In genomic region chr16:88835383-88835782, GRCh38 we compare ENCODE assay signal across 16 cellular contexts. TPM values are rescaled to one million over a fixed set of nuclear protein-coding genes. Genes with fewer than 3 reads are reported as not detected.
"Had no signal": no experiment of that assay in that cellular context is flagged by ENCODE, and none has a peak within 500 bp of the region (broad histone marks: within the 10 kb centered on the region; RNA-seq: fewer than 3 reads in every experiment).

No MANE protein-coding gene starts in this region.

- H3K4me3 ChIP-seq: smooth muscle cell had no signal

- DNase-seq: activated CD4-positive, alpha-beta T cell treated with anti-CD3 and anti-CD28 coated beads, Interleukin-2, amount 10 ng/mL, durations not matched to agents 7 days and 5 days; activated CD4-positive, CD25-positive, alpha-beta regulatory T cell; amniotic stem cell; hypothalamus; mammary epithelial cell; T-helper 2 cell had no signal

- H3K4me1 Mint-ChIP-seq: activated CD4-positive, alpha-beta T cell treated with anti-CD3 and anti-CD28 coated beads, Interleukin-2, amount 10 ng/mL, durations not matched to agents 7 days and 5 days; stimulated activated effector memory CD8-positive, alpha-beta T cell treated with anti-CD3 and anti-CD28 coated beads, Interleukin-12 subunit alpha, Interleukin-12 subunit beta, amount 100 ng/mL, for 72 hours had no signal

- H3K36me3 Mint-ChIP-seq: activated naive CD4-positive, alpha-beta T cell treated with anti-CD3 and anti-CD28 coated beads, Interleukin-2, amount 50 U/mL, for 72 hours; natural killer cell treated with Interleukin-12 subunit alpha and Interleukin-12 subunit beta and Interleukin-15 and Interleukin-18, amount 100 ng/mL, for 72 hours; type B pancreatic cell had no signal

- H3K9me3 Mint-ChIP-seq: activated CD4-positive, alpha-beta T cell treated with anti-CD3 and anti-CD28 coated beads, Interleukin-2, amount 10 ng/mL, durations not matched to agents 7 days and 5 days; activated naive CD4-positive, alpha-beta T cell treated with anti-CD3 and anti-CD28 coated beads, Interleukin-2, amount 50 U/mL, for 72 hours; natural killer cell treated with Interleukin-12 subunit alpha and Interleukin-12 subunit beta and Interleukin-15 and Interleukin-18, amount 100 ng/mL, for 72 hours; stimulated activated effector memory CD8-positive, alpha-beta T cell treated with anti-CD3 and anti-CD28 coated beads, Interleukin-12 subunit alpha, Interleukin-12 subunit beta, amount 100 ng/mL, for 72 hours; type B pancreatic cell had no signal

- H3K27ac Mint-ChIP-seq: activated CD4-positive, alpha-beta T cell treated with anti-CD3 and anti-CD28 coated beads, Interleukin-2, amount 10 ng/mL, durations not matched to agents 7 days and 5 days; activated naive CD4-positive, alpha-beta T cell treated with anti-CD3 and anti-CD28 coated beads, Interleukin-2, amount 50 U/mL, for 72 hours; natural killer cell treated with Interleukin-12 subunit alpha and Interleukin-12 subunit beta and Interleukin-15 and Interleukin-18, amount 100 ng/mL, for 72 hours; stimulated activated effector memory CD8-positive, alpha-beta T cell treated with anti-CD3 and anti-CD28 coated beads, Interleukin-12 subunit alpha, Interleukin-12 subunit beta, amount 100 ng/mL, for 72 hours; type B pancreatic cell had no signal

- H3K4me3 Mint-ChIP-seq: activated CD4-positive, alpha-beta T cell treated with anti-CD3 and anti-CD28 coated beads, Interleukin-2, amount 10 ng/mL, durations not matched to agents 7 days and 5 days; natural killer cell treated with Interleukin-12 subunit alpha and Interleukin-12 subunit beta and Interleukin-15 and Interleukin-18, amount 100 ng/mL, for 72 hours; stimulated activated effector memory CD8-positive, alpha-beta T cell treated with anti-CD3 and anti-CD28 coated beads, Interleukin-12 subunit alpha, Interleukin-12 subunit beta, amount 100 ng/mL, for 72 hours; type B pancreatic cell had no signal

- H3K27me3 Mint-ChIP-seq: activated CD4-positive, alpha-beta T cell treated with anti-CD3 and anti-CD28 coated beads, Interleukin-2, amount 10 ng/mL, durations not matched to agents 7 days and 5 days; natural killer cell treated with Interleukin-12 subunit alpha and Interleukin-12 subunit beta and Interleukin-15 and Interleukin-18, amount 100 ng/mL, for 72 hours; type B pancreatic cell had no signal

- ATAC-seq: activated naive CD4-positive, alpha-beta T cell treated with anti-CD3 and anti-CD28 coated beads, Interleukin-2, amount 50 U/mL, for 72 hours; natural killer cell treated with Interleukin-12 subunit alpha and Interleukin-12 subunit beta and Interleukin-15 and Interleukin-18, amount 100 ng/mL, for 72 hours; stimulated activated effector memory CD8-positive, alpha-beta T cell treated with anti-CD3 and anti-CD28 coated beads, Interleukin-12 subunit alpha, Interleukin-12 subunit beta, amount 100 ng/mL, for 72 hours had no signal

RNA-seq across cellular contexts. Expression of gene PABPN1L, which starts 31.1 kb away (rescaled TPM):
- total RNA-seq: activated CD4-positive, alpha-beta T cell treated with anti-CD3 and anti-CD28 coated beads, Interleukin-2, amount 10 ng/mL, durations not matched to agents 7 days and 5 days; activated naive CD4-positive, alpha-beta T cell treated with anti-CD3 and anti-CD28 coated beads, Interleukin-2, amount 50 U/mL, for 72 hours; bronchial epithelial cell; endothelial cell of umbilical vein; fibroblast of lung; mammary epithelial cell; mucosa of gallbladder; natural killer cell treated with Interleukin-12 subunit alpha and Interleukin-12 subunit beta and Interleukin-15 and Interleukin-18, amount 100 ng/mL, for 72 hours; osteocyte; smooth muscle cell had no signal
- polyA plus RNA-seq: endothelial cell of umbilical vein, fibroblast of lung, mammary epithelial cell, smooth muscle cell had no signal
